Comparison of ENCODE assay signal across 1 cellular context in the genomic region with DNA sequence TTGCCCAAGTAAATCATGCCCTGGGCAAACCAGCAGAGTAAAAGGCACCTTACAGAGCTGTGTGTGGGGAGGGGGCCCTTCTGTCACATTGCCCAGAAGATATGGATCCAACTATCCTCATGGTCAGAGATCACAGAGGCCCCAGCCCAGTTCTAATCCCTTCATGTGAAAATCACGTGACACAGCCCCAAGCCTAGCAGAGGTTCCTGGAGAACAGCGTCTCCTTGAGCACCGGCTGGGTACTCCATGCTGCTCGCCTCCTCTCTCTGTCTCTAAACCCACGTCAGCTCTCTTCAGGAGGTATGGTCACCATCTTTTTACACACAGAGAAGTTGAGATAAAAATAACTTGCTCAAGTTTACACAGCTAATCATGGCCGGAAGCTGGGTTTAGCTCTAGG.
TF ChIP-seq lines count a peak whose summit lies in the region.

No MANE protein-coding gene starts in this region.

TF ChIP-seq in H1, 55 proteins besides CTCF, POLR2A, EP300 and RAD21:
- no peak for TF ChIP-seq EZH2 (IDR thresholded peaks at IDR 0.05; ENCODE audit: low read depth, low read length, severe bottlenecking)
- TF ChIP-seq TAF1 (IDR thresholded peaks at IDR 0.05; ENCODE audit: low read depth, low read length), result no peak
- no peak for TF ChIP-seq NANOG (IDR thresholded peaks at IDR 0.05; ENCODE audit: insufficient read depth, low read depth, low read length, poor library complexity, severe bottlenecking)
- TF ChIP-seq, protein P1, sequence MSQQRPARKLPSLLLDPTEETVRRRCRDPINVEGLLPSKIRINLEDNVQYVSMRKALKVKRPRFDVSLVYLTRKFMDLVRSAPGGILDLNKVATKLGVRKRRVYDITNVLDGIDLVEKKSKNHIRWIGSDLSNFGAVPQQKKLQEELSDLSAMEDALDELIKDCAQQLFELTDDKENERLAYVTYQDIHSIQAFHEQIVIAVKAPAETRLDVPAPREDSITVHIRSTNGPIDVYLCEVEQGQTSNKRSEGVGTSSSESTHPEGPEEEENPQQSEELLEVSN (IDR thresholded peaks at IDR 0.05), result no peak
- no peak for TF ChIP-seq RFX5 (IDR thresholded peaks at IDR 0.05; ENCODE audit: borderline replicate concordance, low read depth, low read length)
- TF ChIP-seq TBP (IDR thresholded peaks at IDR 0.05; ENCODE audit: low read depth, low read length), result no peak
- TF ChIP-seq CHD1 (IDR thresholded peaks at IDR 0.05; ENCODE audit: low read depth, low read length), result no peak
- no peak for TF ChIP-seq SP1 (IDR thresholded peaks at IDR 0.05; ENCODE audit: low read depth, low read length)
- TF ChIP-seq RBBP5 (IDR thresholded peaks at IDR 0.05; ENCODE audit: borderline replicate concordance, low read depth, low read length), result no peak
- no peak for TF ChIP-seq TAF7 (optimal IDR thresholded peaks at IDR 0.05; ENCODE audit: borderline replicate concordance, low read depth, low read length)
- no peak for TF ChIP-seq CHD2 (IDR thresholded peaks at IDR 0.05; ENCODE audit: low read length)
- TF ChIP-seq SP4 (IDR thresholded peaks at IDR 0.05; ENCODE audit: low read length), result no peak
- no peak for TF ChIP-seq NRF1 (IDR thresholded peaks at IDR 0.05; ENCODE audit: low read depth, low read length)
- no peak for TF ChIP-seq GABPA (IDR thresholded peaks at IDR 0.05; ENCODE audit: borderline replicate concordance, insufficient read depth, low read length)
- TF ChIP-seq BRCA1 (IDR thresholded peaks at IDR 0.05; ENCODE audit: low read depth, low read length), result no peak
- no peak for TF ChIP-seq FOSL1 (IDR thresholded peaks at IDR 0.05; ENCODE audit: insufficient read depth, low read depth, low read length)
- no peak for TF ChIP-seq MAFK (IDR thresholded peaks at IDR 0.05; ENCODE audit: low read depth, low read length)
- TF ChIP-seq, protein P2, sequence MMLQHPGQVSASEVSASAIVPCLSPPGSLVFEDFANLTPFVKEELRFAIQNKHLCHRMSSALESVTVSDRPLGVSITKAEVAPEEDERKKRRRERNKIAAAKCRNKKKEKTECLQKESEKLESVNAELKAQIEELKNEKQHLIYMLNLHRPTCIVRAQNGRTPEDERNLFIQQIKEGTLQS (IDR thresholded peaks at IDR 0.05; ENCODE audit: insufficient read depth, low read depth, low read length), result no peak
- no peak for TF ChIP-seq CBX8 (IDR thresholded peaks at IDR 0.05; ENCODE audit: borderline replicate concordance, low read depth, low read length)
- TF ChIP-seq CTBP2 (IDR thresholded peaks at IDR 0.05; ENCODE audit: borderline replicate concordance, insufficient read depth, insufficient read length, low read length), result no peak
